ENCODE assay signal across 7 cellular contexts in genomic region chr1:149338221-149338691, GRCh38.
DNase-seq lines count a peak whose midpoint lies in the region; ATAC-seq and TF ChIP-seq lines count a peak whose summit lies in the region.
"Not testable (repeated sequence)": the region's sequence is repeated elsewhere in the genome, so short reads cannot be mapped to it uniquely, and the experiment has no call there.

No MANE protein-coding gene starts in this region.

- H3K36me3 Mint-ChIP-seq in stimulated activated naive B cell treated with anti-CD40 and anti-IgM and Interleukin-4, amounts not matched to agents 10 μg/mL and 1 μg/mL and 100 μg/mL, for 72 hours: not testable (repeated sequence)

- ATAC-seq in RWPE2 (ENCODE audit: low read depth) (peak; percentile 69), foreskin keratinocyte (peak; percentile 61), heart right ventricle (peak; percentile 47 to 89 (median 86)), left lobe of liver (peak; percentile 85), lung (ENCODE audit: insufficient read depth, low FRiP score) (peak; percentile 47), omental fat pad (ENCODE audit: low FRiP score) (peak; percentile 87)
- peak; percentile 18 to 33 for ATAC-seq in stimulated activated naive B cell treated with anti-CD40 and anti-IgM and Interleukin-4, amounts not matched to agents 10 μg/mL and 1 μg/mL and 100 μg/mL, for 72 hours (replicated peaks)

- not testable (repeated sequence) for H3K27ac ChIP-seq in RWPE2 (ENCODE audit: poor library complexity, severe bottlenecking); foreskin keratinocyte; heart right ventricle; lung (ENCODE audit: low read depth in 1 of 2, low read length in 1 of 2)

- no CpG with 5 or more reads among the region's 18 CpGs for WGBS in heart right ventricle, 2 donors
- WGBS in lung, 2 donors: no CpG with 5 or more reads among the region's 18 CpGs

- H3K27me3 ChIP-seq in RWPE2 (ENCODE audit: insufficient read depth, poor library complexity, severe bottlenecking); foreskin keratinocyte; heart right ventricle; lung (ENCODE audit: control insufficient read depth, insufficient read depth): not testable (repeated sequence)

- DNase-seq in RWPE2 (ENCODE audit: low spot score); foreskin keratinocyte; heart right ventricle; left lobe of liver (ENCODE audit: low spot score); lung (ENCODE audit: low spot score); omental fat pad (ENCODE audit: low spot score); stimulated activated naive B cell treated with anti-CD40 and anti-IgM and Interleukin-4, amounts not matched to agents 10 μg/mL and 1 μg/mL and 100 μg/mL, for 72 hours: not testable (repeated sequence)

- not testable (repeated sequence) for H3K27ac Mint-ChIP-seq in stimulated activated naive B cell treated with anti-CD40 and anti-IgM and Interleukin-4, amounts not matched to agents 10 μg/mL and 1 μg/mL and 100 μg/mL, for 72 hours

- H3K4me3 ChIP-seq in RWPE2 (ENCODE audit: severe bottlenecking); heart right ventricle; lung: not testable (repeated sequence)

- not testable (repeated sequence) for H3K4me1 ChIP-seq in RWPE2 (ENCODE audit: insufficient read depth, poor library complexity, severe bottlenecking); foreskin keratinocyte; heart right ventricle; lung (ENCODE audit: control insufficient read depth in 2 of 2, insufficient read depth in 2 of 2, low read length in 2 of 2)

- H3K36me3 ChIP-seq in RWPE2 (ENCODE audit: low read depth); heart right ventricle; lung (ENCODE audit: control insufficient read depth in 2 of 2, insufficient read depth in 2 of 2, low read length in 2 of 2): not testable (repeated sequence)

- not testable (repeated sequence) for H3K4me1 Mint-ChIP-seq in stimulated activated naive B cell treated with anti-CD40 and anti-IgM and Interleukin-4, amounts not matched to agents 10 μg/mL and 1 μg/mL and 100 μg/mL, for 72 hours

- not testable (repeated sequence) for H3K27me3 Mint-ChIP-seq in stimulated activated naive B cell treated with anti-CD40 and anti-IgM and Interleukin-4, amounts not matched to agents 10 μg/mL and 1 μg/mL and 100 μg/mL, for 72 hours

- not testable (repeated sequence) for H3K9me3 Mint-ChIP-seq in stimulated activated naive B cell treated with anti-CD40 and anti-IgM and Interleukin-4, amounts not matched to agents 10 μg/mL and 1 μg/mL and 100 μg/mL, for 72 hours

- H3K9me3 ChIP-seq in RWPE2 (ENCODE audit: severe bottlenecking); heart right ventricle; lung (ENCODE audit: control insufficient read depth in 2 of 2, insufficient read depth in 1 of 2, low read length in 1 of 2): not testable (repeated sequence)

- not testable (repeated sequence) for H3K4me3 Mint-ChIP-seq in stimulated activated naive B cell treated with anti-CD40 and anti-IgM and Interleukin-4, amounts not matched to agents 10 μg/mL and 1 μg/mL and 100 μg/mL, for 72 hours

- TF ChIP-seq CTCF in RWPE2 (IDR thresholded peaks at IDR 0.05; ENCODE audit: poor library complexity, severe bottlenecking); foreskin keratinocyte (conservative IDR thresholded peaks at IDR 0.05); heart right ventricle (IDR thresholded peaks at IDR 0.05); lung (IDR thresholded peaks at IDR 0.05; ENCODE audit: control extremely low read depth, extremely low read depth); omental fat pad (IDR thresholded peaks at IDR 0.05): not testable (repeated sequence)

- intact Hi-C loops in heart right ventricle (cut with DNase I): not testable (repeated sequence)

Comparison
In these comparisons a context has a peak if more than half of its experiments do, and no peak if none do; other contexts are left out.
1. ATAC-seq: peak in every context shown above with its lines; median percentile 87 in omental fat pad; 86 in heart right ventricle; 85 in left lobe of liver; 69 in RWPE2; 61 in foreskin keratinocyte; 47 in lung; 26 in stimulated activated naive B cell treated with anti-CD40 and anti-IgM and Interleukin-4, amounts not matched to agents 10 μg/mL and 1 μg/mL and 100 μg/mL, for 72 hours.